Comparison of ENCODE assay signal across 18 cellular contexts in genomic region chr1:100995196-100995983, GRCh38. TPM values are rescaled to one million over a fixed set of nuclear protein-coding genes. Genes with fewer than 3 reads are reported as not detected.
DNase-seq lines count a peak whose midpoint lies in the region; ATAC-seq and TF ChIP-seq lines count a peak whose summit lies in the region.
"Had no signal": no experiment of that assay in that cellular context is flagged by ENCODE, and none has a peak within 500 bp of the region (broad histone marks: within the 10 kb centered on the region; RNA-seq: fewer than 3 reads in every experiment).

No MANE protein-coding gene starts in this region.

- CTCF ChIA-PET in activated naive CD4-positive, alpha-beta T cell treated with anti-CD3 and anti-CD28 coated beads for 36 hours (lab: Charles Lee) = interaction anchor here (1.3 kb wide), 1 partner anchor 293 kb away, joined by 3 read pairs; no protein-coding TSS in a partner anchor
- CTCF ChIA-PET in activated B cell treated with CpG ODN at 0.5 μM for 24 hours (lab: Charles Lee) = no interaction called here

- H3K27ac ChIP-seq in subcutaneous abdominal adipose tissue (ENCODE audit: low read depth, low read length) = peak overlapping the region; percentile 25
- H3K27ac ChIP-seq: psoas muscle, RWPE1 had no signal

- peaks cover 3 to 35% (median 6%) of the 10 kb centered on the region in 5 donors for H3K36me3 ChIP-seq in subcutaneous abdominal adipose tissue (ENCODE audit: control insufficient read depth in 5 of 5, insufficient read depth in 5 of 5, low read length in 5 of 5)

- DNase-seq in activated naive CD4-positive, alpha-beta T cell treated with anti-CD3 and anti-CD28 coated beads for 36 hours = no peak
- DNase-seq in activated B cell treated with CpG ODN at 0.5 μM for 24 hours = no peak
- DNase-seq in left lobe of liver (ENCODE audit: low spot score) = no peak
- DNase-seq: ACHN, Calu3, endodermal cell, kidney glomerular epithelial cell, NCI-H2081 treated with DMSO at 0.1 percent for 48 hours, NCI-H82, psoas muscle had no signal

- intact Hi-C loops in activated naive CD4-positive, alpha-beta T cell treated with anti-CD3 and anti-CD28 coated beads for 36 hours (cut with micrococcal nuclease) = no loop called here
- intact Hi-C loops in activated B cell treated with CpG ODN at 0.5 μM for 24 hours (cut with micrococcal nuclease) = loop anchor here (2.0 kb wide), 1 partner anchor 17 kb away; no protein-coding TSS in a partner anchor

- H3K9ac ChIP-seq in subcutaneous abdominal adipose tissue (ENCODE audit: low read length in 5 of 5) = peak overlapping the region in 2 of 5 donors; percentile 9 to 13

- no peaks in the 10 kb centered on the region for H3K27me3 Mint-ChIP-seq in activated naive CD4-positive, alpha-beta T cell treated with anti-CD3 and anti-CD28 coated beads, Interleukin-2, amount 50 U/mL, for 24 hours
- H3K27me3 Mint-ChIP-seq in activated naive CD4-positive, alpha-beta T cell treated with anti-CD3 and anti-CD28 coated beads for 36 hours (ENCODE audit: low read depth) = no peaks in the 10 kb centered on the region
- H3K27me3 Mint-ChIP-seq in activated B cell treated with CpG ODN at 0.5 μM for 24 hours = no peaks in the 10 kb centered on the region
- H3K27me3 Mint-ChIP-seq: activated naive CD8-positive, alpha-beta T cell had no signal

- H3K9me3 Mint-ChIP-seq in activated naive CD4-positive, alpha-beta T cell treated with anti-CD3 and anti-CD28 coated beads, Interleukin-2, amount 50 U/mL, for 24 hours = no peaks in the 10 kb centered on the region
- no peaks in the 10 kb centered on the region for H3K9me3 Mint-ChIP-seq in activated naive CD4-positive, alpha-beta T cell treated with anti-CD3 and anti-CD28 coated beads for 36 hours
- H3K9me3 Mint-ChIP-seq in activated B cell treated with CpG ODN at 0.5 μM for 24 hours = no peaks in the 10 kb centered on the region
- H3K9me3 Mint-ChIP-seq: endodermal cell had no signal

- H3K27ac Mint-ChIP-seq in activated naive CD4-positive, alpha-beta T cell treated with anti-CD3 and anti-CD28 coated beads, Interleukin-2, amount 50 U/mL, for 24 hours = peak overlapping the region; percentile 23
- no peak overlapping the region for H3K27ac Mint-ChIP-seq in activated naive CD4-positive, alpha-beta T cell treated with anti-CD3 and anti-CD28 coated beads for 36 hours
- H3K27ac Mint-ChIP-seq in activated B cell treated with CpG ODN at 0.5 μM for 24 hours = peak overlapping the region; percentile 30
- H3K27ac Mint-ChIP-seq: activated naive CD8-positive, alpha-beta T cell had no signal

- H3K27me3 ChIP-seq in subcutaneous abdominal adipose tissue (ENCODE audit: control insufficient read depth in 5 of 5, insufficient read depth in 4 of 5, low read length in 5 of 5) = no peaks in the 10 kb centered on the region

- POLR2A ChIA-PET in activated B cell treated with CpG ODN at 0.5 μM for 24 hours (lab: Charles Lee) = interaction anchor here (1.1 kb wide), 1 partner anchor 241 kb away, joined by 3 read pairs; no protein-coding TSS in a partner anchor

- ATAC-seq in activated B cell treated with CpG ODN at 0.5 μM for 24 hours (ENCODE audit: low read depth) (no peak), left lobe of liver (peak; percentile 52), HG02588 (IDR thresholded peaks at IDR 0.05; ENCODE audit: unreplicated experiment) (no peak), GM18873 (IDR thresholded peaks at IDR 0.05; ENCODE audit: low FRiP score, unreplicated experiment) (no peak), GM18870 (IDR thresholded peaks at IDR 0.05; ENCODE audit: unreplicated experiment) (no peak)
- ATAC-seq: activated CD4-positive, CD25-positive, alpha-beta regulatory T cell treated with anti-CD3 and anti-CD28 coated beads, Interleukin-2, amount 50 U/mL, for 24 hours; psoas muscle had no signal

- H3K36me3 Mint-ChIP-seq in activated naive CD4-positive, alpha-beta T cell treated with anti-CD3 and anti-CD28 coated beads, Interleukin-2, amount 50 U/mL, for 24 hours = peaks cover 31% of the 10 kb centered on the region
- peaks cover 58% of the 10 kb centered on the region for H3K36me3 Mint-ChIP-seq in activated naive CD4-positive, alpha-beta T cell treated with anti-CD3 and anti-CD28 coated beads for 36 hours (ENCODE audit: low read depth)
- peaks cover 46% of the 10 kb centered on the region for H3K36me3 Mint-ChIP-seq in activated B cell treated with CpG ODN at 0.5 μM for 24 hours (ENCODE audit: low read depth)

- H3K4me3 Mint-ChIP-seq in activated naive CD4-positive, alpha-beta T cell treated with anti-CD3 and anti-CD28 coated beads, Interleukin-2, amount 50 U/mL, for 24 hours = no peak overlapping the region
- no peak overlapping the region for H3K4me3 Mint-ChIP-seq in activated naive CD4-positive, alpha-beta T cell treated with anti-CD3 and anti-CD28 coated beads for 36 hours
- no peak overlapping the region for H3K4me3 Mint-ChIP-seq in activated B cell treated with CpG ODN at 0.5 μM for 24 hours
- H3K4me3 Mint-ChIP-seq: activated naive CD8-positive, alpha-beta T cell; endodermal cell had no signal

- TF ChIP-seq CTCF in activated B cell treated with CpG ODN at 0.5 μM for 24 hours (IDR thresholded peaks at IDR 0.05) = no peak

- peaks cover 43% of the 10 kb centered on the region for H3K4me1 Mint-ChIP-seq in activated naive CD4-positive, alpha-beta T cell treated with anti-CD3 and anti-CD28 coated beads, Interleukin-2, amount 50 U/mL, for 24 hours
- H3K4me1 Mint-ChIP-seq in activated naive CD4-positive, alpha-beta T cell treated with anti-CD3 and anti-CD28 coated beads for 36 hours (ENCODE audit: low read depth) = peaks cover 17% of the 10 kb centered on the region
- H3K4me1 Mint-ChIP-seq in activated B cell treated with CpG ODN at 0.5 μM for 24 hours = peaks cover 19% of the 10 kb centered on the region
- H3K4me1 Mint-ChIP-seq: endodermal cell had no signal

- peak overlapping the region in 1 of 5 donors; percentile 3 for H3K4me3 ChIP-seq in subcutaneous abdominal adipose tissue (ENCODE audit: low read depth in 1 of 5, low read length in 5 of 5)
- H3K4me3 ChIP-seq: psoas muscle had no signal

- no peaks in the 10 kb centered on the region for H3K9me3 ChIP-seq in subcutaneous abdominal adipose tissue (ENCODE audit: control insufficient read depth in 5 of 5, low read length in 5 of 5)
- H3K9me3 ChIP-seq: psoas muscle had no signal

- H3K4me1 ChIP-seq in subcutaneous abdominal adipose tissue (ENCODE audit: control insufficient read depth in 5 of 5, insufficient read depth in 5 of 5, low read length in 5 of 5) = peaks cover 0 to 4% (median 0%) of the 10 kb centered on the region in 5 donors
- H3K4me1 ChIP-seq: psoas muscle had no signal

RNA-seq across cellular contexts. Expression of gene DPH5, which starts 30.2 kb away (rescaled TPM):
- 10 to 100 TPM; 61.7 to 66.3 TPM for total RNA-seq in activated naive CD4-positive, alpha-beta T cell treated with anti-CD3 and anti-CD28 coated beads for 36 hours
- total RNA-seq in activated B cell treated with CpG ODN at 0.5 μM for 24 hours = 45.2 and 51.9 TPM in 2 replicates
- total RNA-seq in left lobe of liver = 18.4 TPM
